In genomic region chr3:72411102-72411501, GRCh38 we compare ENCODE assay signal across 25 cellular contexts. TPM values are rescaled to one million over a fixed set of nuclear protein-coding genes. Genes with fewer than 3 reads are reported as not detected.
DNase-seq lines count a peak whose midpoint lies in the region; ATAC-seq and TF ChIP-seq lines count a peak whose summit lies in the region.
"Had no signal": no experiment of that assay in that cellular context is flagged by ENCODE, and none has a peak within 500 bp of the region (broad histone marks: within the 10 kb centered on the region; RNA-seq: fewer than 3 reads in every experiment).

No MANE protein-coding gene starts in this region.

- intact Hi-C loops in mammary epithelial cell (cut with micrococcal nuclease): no loop called here

- dilution Hi-C loops in mammary epithelial cell (cut with HindIII; ENCODE audit: low sequenced_read_pairs): no loop called here

- peaks cover 80% of the 10 kb centered on the region for H3K4me1 Mint-ChIP-seq in GM23338
- H3K4me1 Mint-ChIP-seq in T-helper 17 cell: peaks cover 58% of the 10 kb centered on the region
- peaks cover 71% of the 10 kb centered on the region for H3K4me1 Mint-ChIP-seq in progenitor cell of endocrine pancreas (ENCODE audit: low read depth)

- peaks cover 100% of the 10 kb centered on the region for H3K79me2 ChIP-seq in GM23338 (replicated peaks; ENCODE audit: insufficient read depth)
- peaks cover 100% of the 10 kb centered on the region for H3K79me2 ChIP-seq in mammary epithelial cell (ENCODE audit: insufficient read depth, low read length)

- ATAC-seq in GM23338: no peak
- ATAC-seq in T-helper 17 cell: no peak
- ATAC-seq: body of pancreas had no signal

- CTCF ChIA-PET in mammary epithelial cell (lab: Charles Lee; ENCODE audit: low non-redundant PET): no interaction called here

- H3K9me2 ChIP-seq in GM23338 (ENCODE audit: insufficient read depth): no peaks in the 10 kb centered on the region

- H3K36me3 Mint-ChIP-seq in GM23338 (ENCODE audit: low read depth) (no peaks in the 10 kb centered on the region), T-helper 17 cell (ENCODE audit: low read depth) (no peaks in the 10 kb centered on the region), progenitor cell of endocrine pancreas (ENCODE audit: insufficient read depth) (peaks cover 2% of the 10 kb centered on the region)

- peak overlapping the region; percentile 35; the same call in 1 of the 2 replicates for H3K4me2 ChIP-seq in GM23338
- H3K4me2 ChIP-seq in mammary epithelial cell (ENCODE audit: insufficient read depth, low read depth, low read length): no peak overlapping the region

- no peaks in the 10 kb centered on the region for H3K9me3 ChIP-seq in T-helper 17 cell (ENCODE audit: control insufficient read depth, low read length, poor library complexity, severe bottlenecking)
- H3K9me3 ChIP-seq in mammary epithelial cell (replicated peaks; ENCODE audit: insufficient read depth, low read length): no peaks in the 10 kb centered on the region
- H3K9me3 ChIP-seq in BE2C: no peaks in the 10 kb centered on the region
- H3K9me3 ChIP-seq: body of pancreas, thoracic aorta, uterus had no signal

- H4K20me1 ChIP-seq in GM23338 (replicated peaks; ENCODE audit: insufficient read depth) (peaks cover 89% of the 10 kb centered on the region), mammary epithelial cell (ENCODE audit: insufficient read depth, low read length) (no peaks in the 10 kb centered on the region)

- TF ChIP-seq CTCF in GM23338 (conservative IDR thresholded peaks at IDR 0.05; ENCODE audit: low read depth in 2 of 2) (no peak), fibroblast of villous mesenchyme (IDR thresholded peaks at IDR 0.05; ENCODE audit: insufficient read depth, low read depth, low read length) (no peak), progenitor cell of endocrine pancreas (IDR thresholded peaks at IDR 0.05; ENCODE audit: unreplicated experiment) (no peak), mammary epithelial cell (conservative IDR thresholded peaks at IDR 0.05 in 1 of 2, IDR thresholded peaks at IDR 0.05 in 1 of 2; ENCODE audit: extremely low read depth in 1 of 2, insufficient read depth in 1 of 2, low read depth in 1 of 2, low read length in 2 of 2) (no peak), BE2C (IDR thresholded peaks at IDR 0.05; ENCODE audit: low read depth, low read length) (no peak)

- H3K4me3 ChIP-seq in GM23338 (no peak overlapping the region), fibroblast of villous mesenchyme (ENCODE audit: low read depth, low read length) (no peak overlapping the region), mammary epithelial cell (replicated peaks in 1 of 3; ENCODE audit: insufficient read depth in 1 of 3, low read depth in 2 of 3, low read length in 3 of 3) (no peak overlapping the region), BE2C (ENCODE audit: low read depth, low read length) (no peak overlapping the region)
- H3K4me3 ChIP-seq: body of pancreas, GM12878, lung, SK-N-MC, thoracic aorta, uterus had no signal

- no TSS peak for BruUV-seq in mammary epithelial cell (replicated peaks; lab: Mats Ljungman, UMichigan)

- DNase-seq in GM23338 (ENCODE audit: low spot score) (no peak), T-helper 17 cell (no peak), fibroblast of villous mesenchyme (ENCODE audit: low read depth) (peak; percentile 77), progenitor cell of endocrine pancreas (ENCODE audit: low spot score, unreplicated experiment) (no peak), mammary epithelial cell (no peak), mucosa of gallbladder (ENCODE audit: low spot score) (no peak), BE2C (no peak)
- DNase-seq: activated CD4-positive, alpha-beta T cell treated with anti-CD3 and anti-CD28 coated beads, Interleukin-2, amount 10 ng/mL, durations not matched to agents 24 days and 14 days; activated gamma-delta T cell treated with Interleukin-2 at 50 U/mL for 16 hours; activated T-cell treated with anti-CD3 and anti-CD28 coated beads, Interleukin-2, amount 50 U/mL, for 1 hour; body of pancreas; effector CD8-positive, alpha-beta T cell; erythroblast; GOT3; head of caudate nucleus; NCI-H1105 treated with DMSO at 0.1 percent for 48 hours; NCI-H2081 treated with DMSO at 0.1 percent for 48 hours; NCI-H446; stimulated activated naive CD4-positive, alpha-beta T cell treated with Interleukin-2 at 50 U/mL for 16 hours; uterus; WERI-Rb-1 had no signal

- H3K27ac ChIP-seq in GM23338 (ENCODE audit: low read depth) (no peak overlapping the region), mammary epithelial cell (ENCODE audit: insufficient read depth, low read depth, low read length) (no peak overlapping the region)
- H3K27ac ChIP-seq: body of pancreas, SK-N-MC, thoracic aorta, uterus, WERI-Rb-1 had no signal

- H3K9ac ChIP-seq in mammary epithelial cell (ENCODE audit: insufficient read depth, low read length): no peak overlapping the region

- H3F3A ChIP-seq in GM23338 (replicated peaks; ENCODE audit: low read depth): no peaks in the 10 kb centered on the region

- peak overlapping the region; percentile 83 for H3K27ac Mint-ChIP-seq in GM23338
- peak overlapping the region; percentile 54 for H3K27ac Mint-ChIP-seq in T-helper 17 cell
- peak overlapping the region; percentile 11 for H3K27ac Mint-ChIP-seq in progenitor cell of endocrine pancreas
- H3K27ac Mint-ChIP-seq: activated CD4-positive, alpha-beta T cell treated with anti-CD3 and anti-CD28 coated beads, Interleukin-2, amount 10 ng/mL, durations not matched to agents 24 days and 14 days had no signal

- H3K4me1 ChIP-seq in GM23338 (ENCODE audit: insufficient read depth): peaks cover 71% of the 10 kb centered on the region
- H3K4me1 ChIP-seq in mammary epithelial cell (ENCODE audit: insufficient read depth, low read length): peaks cover 17% of the 10 kb centered on the region
- H3K4me1 ChIP-seq in BE2C: peaks cover 54% of the 10 kb centered on the region

- in situ Hi-C loops in mammary epithelial cell (cut with MboI; ENCODE audit: low sequenced_read_pairs in 2 of 2): no loop called here

- H3K9me3 Mint-ChIP-seq in GM23338 (no peaks in the 10 kb centered on the region; the same call in 2 of the 3 replicates), progenitor cell of endocrine pancreas (ENCODE audit: low read depth) (no peaks in the 10 kb centered on the region)
- H3K9me3 Mint-ChIP-seq: activated CD4-positive, alpha-beta T cell treated with anti-CD3 and anti-CD28 coated beads, Interleukin-2, amount 10 ng/mL, durations not matched to agents 24 days and 14 days had no signal

- H2AFZ ChIP-seq in GM23338 (no peak overlapping the region), mammary epithelial cell (ENCODE audit: low read depth, low read length) (no peak overlapping the region)

- no peaks in the 10 kb centered on the region for H3K27me3 ChIP-seq in GM23338 (ENCODE audit: insufficient read depth)
- no peaks in the 10 kb centered on the region for H3K27me3 ChIP-seq in mammary epithelial cell (ENCODE audit: insufficient read depth, low read length)
- no peaks in the 10 kb centered on the region for H3K27me3 ChIP-seq in BE2C
- H3K27me3 ChIP-seq: body of pancreas, uterus had no signal

- H3K27me3 Mint-ChIP-seq in GM23338 (ENCODE audit: insufficient read depth, low read depth, poor library complexity): peaks cover 2% of the 10 kb centered on the region
- no peaks in the 10 kb centered on the region for H3K27me3 Mint-ChIP-seq in T-helper 17 cell
- no peaks in the 10 kb centered on the region for H3K27me3 Mint-ChIP-seq in progenitor cell of endocrine pancreas
- H3K27me3 Mint-ChIP-seq: activated CD4-positive, alpha-beta T cell treated with anti-CD3 and anti-CD28 coated beads, Interleukin-2, amount 10 ng/mL, durations not matched to agents 24 days and 14 days had no signal

- H3K36me3 ChIP-seq in GM23338 (ENCODE audit: insufficient read depth) (no peaks in the 10 kb centered on the region), mammary epithelial cell (ENCODE audit: insufficient read depth, low read length) (no peaks in the 10 kb centered on the region), BE2C (no peaks in the 10 kb centered on the region)
- H3K36me3 ChIP-seq: thoracic aorta, uterus had no signal

- H3K4me3 Mint-ChIP-seq in GM23338: no peak overlapping the region
- no peak overlapping the region for H3K4me3 Mint-ChIP-seq in T-helper 17 cell
- no peak overlapping the region for H3K4me3 Mint-ChIP-seq in progenitor cell of endocrine pancreas (ENCODE audit: low read depth)
- H3K4me3 Mint-ChIP-seq: activated CD4-positive, alpha-beta T cell treated with anti-CD3 and anti-CD28 coated beads, Interleukin-2, amount 10 ng/mL, durations not matched to agents 24 days and 14 days had no signal

- WGBS in mammary epithelial cell (ENCODE audit: low coverage, missing lambda C conversion rate): 100% methylated on average over 1 of the region's 1 CpG

TF ChIP-seq in GM23338, 12 proteins besides CTCF, POLR2A, EP300 and RAD21 (continues in another document):
- TF ChIP-seq CREB1 (CRISPR knock-in tag; IDR thresholded peaks at IDR 0.05; ENCODE audit: low read depth): no peak
- TF ChIP-seq EZH2phosphoT487 (IDR thresholded peaks at IDR 0.05; ENCODE audit: unreplicated experiment): no peak

RNA-seq across cellular contexts. Expression of gene RYBP, which starts 35.3 kb away (rescaled TPM):
- total RNA-seq in GM23338 (2014; rRNA removed; shearing (Covaris generic)): 23.8 and 26.7 TPM in 2 replicates
- polyA plus RNA-seq in GM23338 (2016; fragmentation: Nextera tagmentation; extraction: Ambion mirVana) (13.6 and 13.9 TPM in 2 replicates), mammary epithelial cell (5.2 TPM)
- total RNA-seq in T-helper 17 cell (10 to 100 TPM in 1 of 2 donors, 1 to 10 TPM in 1; 8.9 to 14.5 TPM), fibroblast of villous mesenchyme (9.3 and 13.0 TPM in 2 replicates), progenitor cell of endocrine pancreas (30.1 TPM in 2 replicates), mammary epithelial cell (10 to 100 TPM; 11.0 to 12.4 TPM), mucosa of gallbladder (14.3 TPM)
- 5.3 TPM for polyA minus RNA-seq in mammary epithelial cell
- polyA plus RNA-seq in BE2C (2012; ENCODE audit: insufficient read depth, insufficient read length, low read depth): 27.8 TPM

Comparison
In these comparisons a context has a peak if more than half of its experiments do, and no peak if none do; other contexts are left out.
1. H3K27ac Mint-ChIP-seq: peak in every context shown above with its lines; median percentile 83 in GM23338; 54 in T-helper 17 cell; 11 in progenitor cell of endocrine pancreas.